ENCODE assay signal across 8 cellular contexts in genomic region chr11:119509969-119510401, GRCh38.
DNase-seq lines count a peak whose midpoint lies in the region; ATAC-seq lines count a peak whose summit lies in the region.

No MANE protein-coding gene starts in this region.

- peak; percentile 22 for DNase-seq in NCI-H2196 (lab: John Stamatoyannopoulos, UW; ENCODE audit: unreplicated experiment)
- DNase-seq in NCI-H2196 treated with DMSO at 0.1 percent for 48 hours (lab: John Stamatoyannopoulos, UW; ENCODE audit: unreplicated experiment), result no peak
- DNase-seq in LHCN-M2 (ENCODE audit: low read depth), result peak; percentile 100
- peak; percentile 83 for DNase-seq in astrocyte of the hippocampus (ENCODE audit: low read depth, low spot score)
- DNase-seq in natural killer cell treated with Interleukin-12 subunit alpha and Interleukin-12 subunit beta and Interleukin-15 and Interleukin-18, amount 100 ng/mL, for 72 hours (ENCODE audit: low spot score), result no peak
- no peak for DNase-seq in KG1 (lab: John Stamatoyannopoulos, UW)
- DNase-seq in NCI-H2227 treated with DMSO at 0.1 percent for 48 hours (lab: John Stamatoyannopoulos, UW), result no peak

- peaks cover 7 to 8% of the 10 kb centered on the region in 2 donors for H3K27me3 Mint-ChIP-seq in natural killer cell treated with Interleukin-12 subunit alpha and Interleukin-12 subunit beta and Interleukin-15 and Interleukin-18, amount 100 ng/mL, for 72 hours

- no peak overlapping the region for H3K4me3 Mint-ChIP-seq in natural killer cell treated with Interleukin-12 subunit alpha and Interleukin-12 subunit beta and Interleukin-15 and Interleukin-18, amount 100 ng/mL, for 72 hours

- H3K9me3 Mint-ChIP-seq in natural killer cell treated with Interleukin-12 subunit alpha and Interleukin-12 subunit beta and Interleukin-15 and Interleukin-18, amount 100 ng/mL, for 72 hours, result no peaks in the 10 kb centered on the region

- H3K4me1 Mint-ChIP-seq in natural killer cell treated with Interleukin-12 subunit alpha and Interleukin-12 subunit beta and Interleukin-15 and Interleukin-18, amount 100 ng/mL, for 72 hours (ENCODE audit: low read depth in 2 of 2), result peaks cover 5 to 9% of the 10 kb centered on the region in 2 donors

- H3K27ac Mint-ChIP-seq in natural killer cell treated with Interleukin-12 subunit alpha and Interleukin-12 subunit beta and Interleukin-15 and Interleukin-18, amount 100 ng/mL, for 72 hours, result peak overlapping the region in 1 of 2 donors; percentile 27

- ATAC-seq in GM21717 (IDR thresholded peaks at IDR 0.05; ENCODE audit: unreplicated experiment), result peak; percentile 86
- ATAC-seq in natural killer cell treated with Interleukin-12 subunit alpha and Interleukin-12 subunit beta and Interleukin-15 and Interleukin-18, amount 100 ng/mL, for 72 hours, result peak; percentile 41 to 54

- H3K36me3 Mint-ChIP-seq in natural killer cell treated with Interleukin-12 subunit alpha and Interleukin-12 subunit beta and Interleukin-15 and Interleukin-18, amount 100 ng/mL, for 72 hours, result no peaks in the 10 kb centered on the region

Comparison
In these comparisons a context has a peak if more than half of its experiments do, and no peak if none do; other contexts are left out.
1. DNase-seq: peak in NCI-H2196 (single experiment), LHCN-M2 (single experiment) and astrocyte of the hippocampus (single experiment); none in NCI-H2196 treated with DMSO at 0.1 percent for 48 hours (single experiment), natural killer cell treated with Interleukin-12 subunit alpha and Interleukin-12 subunit beta and Interleukin-15 and Interleukin-18, amount 100 ng/mL, for 72 hours (single experiment), KG1 (single experiment) and NCI-H2227 treated with DMSO at 0.1 percent for 48 hours (single experiment).